ENCODE assay signal across 14 cellular contexts in genomic region chr3:48680811-48681540, GRCh38. TPM values are rescaled to one million over a fixed set of nuclear protein-coding genes. Genes with fewer than 3 reads are reported as not detected.
"Had no signal": no experiment of that assay in that cellular context is flagged by ENCODE, and none has a peak within 500 bp of the region (broad histone marks: within the 10 kb centered on the region; RNA-seq: fewer than 3 reads in every experiment).

No MANE protein-coding gene starts in this region.

- DNase-seq: activated CD4-positive, CD25-positive, alpha-beta regulatory T cell treated with anti-CD3 and anti-CD28 coated beads, Interleukin-2, amount 50 U/mL, for 72 hours; gastrocnemius medialis; left ventricle myocardium inferior; mesendoderm; stimulated activated CD4-positive, alpha-beta T cell treated with anti-CD3 and anti-CD28 coated beads, Interleukin-4, amount 100 ng/mL, for 4 hours; SW 1271; T-helper 9 cell; thyroid gland had no signal

- H3K9me3 ChIP-seq: gastrocnemius medialis, left ventricle myocardium inferior, right atrium auricular region, thyroid gland, vagina had no signal

- H3K4me3 ChIP-seq: gastrocnemius medialis, left ventricle myocardium inferior, right atrium auricular region, skin epidermis, thyroid gland, vagina had no signal

- ATAC-seq: gastrocnemius medialis had no signal

- FAIRE-seq: colon, keratinocyte had no signal

- H3K27ac ChIP-seq: gastrocnemius medialis, left ventricle myocardium inferior, right atrium auricular region, skin epidermis, thyroid gland, vagina had no signal

- H3K27me3 ChIP-seq: gastrocnemius medialis, right atrium auricular region, thyroid gland, vagina had no signal

RNA-seq across cellular contexts. Expression of gene TMEM89, which starts 59.4 kb away (rescaled TPM):
- total RNA-seq: cardiac septum, gastrocnemius medialis, left ventricle myocardium inferior, right atrium auricular region, thyroid gland, vagina had no signal
